Comparison of ENCODE assay signal across 22 cellular contexts in genomic region chr1:165734906-165735305, GRCh38.
"Had no signal": no experiment of that assay in that cellular context is flagged by ENCODE, and none has a peak within 500 bp of the region (broad histone marks: within the 10 kb centered on the region; RNA-seq: fewer than 3 reads in every experiment).

No MANE protein-coding gene starts in this region.

- H3K4me1 Mint-ChIP-seq: nephron had no signal

- DNase-seq: endodermal cell; heart left ventricle; hippocampal formation; left colon; left ventricle myocardium superior; mesendoderm; naive B cell; occipital lobe; psoas muscle; retina; spleen; stimulated activated CD4-positive, alpha-beta T cell treated with anti-CD3 and anti-CD28 coated beads, Interleukin-15, amount 100 ng/mL, for 24 hours; stimulated activated CD4-positive, alpha-beta T cell treated with anti-CD3 and anti-CD28 coated beads, Interleukin-1b, Interleukin-23, amount 100 ng/mL, for 48 hours; stimulated activated CD4-positive, alpha-beta T cell treated with anti-CD3 and anti-CD28 coated beads, Interleukin-4, amount 100 ng/mL, for 24 hours; upper lobe of right lung had no signal

- H3K27ac ChIP-seq: heart left ventricle, psoas muscle, spleen, tibial nerve, upper lobe of right lung, vagina had no signal

- H3K27me3 ChIP-seq: heart left ventricle, spleen, tibial nerve, upper lobe of right lung, vagina had no signal

- H3K4me1 ChIP-seq: upper lobe of right lung, vagina had no signal

- H3K27me3 Mint-ChIP-seq: dendritic cell treated with granulocyte-macrophage colony-stimulating factor and Interleukin-4, amounts not matched to agents 40 ng/mL and 50 ng/mL, for 4 days; naive B cell; stimulated activated memory B cell treated with anti-CD40 and anti-IgM and Interleukin-4, amounts not matched to agents 10 μg/mL and 1 μg/mL and 100 μg/mL, for 72 hours; stimulated activated naive CD8-positive, alpha-beta T cell treated with anti-CD3 and anti-CD28 coated beads, Interleukin-15, Interleukin-2, amounts not matched to agents 100 ng/mL and 50 ng/mL, for 24 hours had no signal

- H3K4me3 Mint-ChIP-seq: dendritic cell treated with granulocyte-macrophage colony-stimulating factor and Interleukin-4, amounts not matched to agents 40 ng/mL and 50 ng/mL, for 4 days; endodermal cell; naive B cell; nephron; stimulated activated memory B cell treated with anti-CD40 and anti-IgM and Interleukin-4, amounts not matched to agents 10 μg/mL and 1 μg/mL and 100 μg/mL, for 72 hours; stimulated activated naive CD8-positive, alpha-beta T cell treated with anti-CD3 and anti-CD28 coated beads, Interleukin-15, Interleukin-2, amounts not matched to agents 100 ng/mL and 50 ng/mL, for 24 hours had no signal

- H3K9me3 Mint-ChIP-seq: dendritic cell treated with granulocyte-macrophage colony-stimulating factor and Interleukin-4, amounts not matched to agents 40 ng/mL and 50 ng/mL, for 4 days; endodermal cell; naive B cell; nephron; stimulated activated memory B cell treated with anti-CD40 and anti-IgM and Interleukin-4, amounts not matched to agents 10 μg/mL and 1 μg/mL and 100 μg/mL, for 72 hours; stimulated activated naive CD8-positive, alpha-beta T cell treated with anti-CD3 and anti-CD28 coated beads, Interleukin-15, Interleukin-2, amounts not matched to agents 100 ng/mL and 50 ng/mL, for 24 hours had no signal

- H3K9me3 ChIP-seq: psoas muscle, spleen, tibial nerve, upper lobe of right lung, vagina had no signal

- H3K27ac Mint-ChIP-seq: dendritic cell treated with granulocyte-macrophage colony-stimulating factor and Interleukin-4, amounts not matched to agents 40 ng/mL and 50 ng/mL, for 4 days; endodermal cell; nephron; stimulated activated memory B cell treated with anti-CD40 and anti-IgM and Interleukin-4, amounts not matched to agents 10 μg/mL and 1 μg/mL and 100 μg/mL, for 72 hours; stimulated activated naive CD8-positive, alpha-beta T cell treated with anti-CD3 and anti-CD28 coated beads, Interleukin-15, Interleukin-2, amounts not matched to agents 100 ng/mL and 50 ng/mL, for 24 hours had no signal

- ATAC-seq: heart left ventricle; left colon; left ventricle myocardium superior; psoas muscle; sciatic nerve; stimulated activated memory B cell treated with anti-CD40 and anti-IgM and Interleukin-4, amounts not matched to agents 10 μg/mL and 1 μg/mL and 100 μg/mL, for 72 hours; upper lobe of right lung had no signal
